ENCODE assay signal across 9 cellular contexts in the genomic region with DNA sequence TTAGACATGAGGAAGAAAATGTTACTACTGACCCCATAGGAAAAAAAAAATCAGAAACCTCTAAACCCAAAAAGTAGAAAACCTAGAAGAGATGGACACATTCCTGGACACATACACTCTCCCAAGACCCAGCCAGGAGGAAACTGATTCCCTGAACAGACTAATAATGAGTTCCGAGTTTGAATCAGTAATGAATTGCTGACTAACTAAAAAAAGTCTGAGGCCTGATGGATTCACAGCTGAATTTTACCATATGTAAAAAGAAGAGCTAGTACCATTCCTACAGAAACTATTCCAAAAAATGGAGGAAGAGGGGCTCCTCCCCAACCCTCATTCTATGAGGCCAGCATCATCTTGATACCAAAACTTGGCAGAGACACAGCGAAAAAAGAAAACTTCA.
"Had no signal": no experiment of that assay in that cellular context is flagged by ENCODE, and none has a peak within 500 bp of the region (broad histone marks: within the 10 kb centered on the region; RNA-seq: fewer than 3 reads in every experiment).

No MANE protein-coding gene starts in this region.

- H3K4me3 ChIP-seq: GM23248, HAP-1 had no signal

- DNase-seq: GM23248, GOT3, H7, HFFc6, IMR-90, KBM-7 had no signal

- H3K27ac Mint-ChIP-seq: HFFc6 had no signal

- H3K4me1 ChIP-seq: HAP-1 had no signal

- H3K4me3 Mint-ChIP-seq: HFFc6 had no signal

- H3K9me3 ChIP-seq: HAP-1 had no signal

- ATAC-seq: HCT116 had no signal

- H2AFZ ChIP-seq: GM23248 had no signal

- H3K27ac ChIP-seq: GM23248, HL-60 had no signal

- H3K9ac ChIP-seq: GM23248 had no signal

- H3K36me3 ChIP-seq: HAP-1 had no signal
